Comparison of ENCODE assay signal across 16 cellular contexts in genomic region chr15:48052871-48053383, GRCh38.
DNase-seq lines count a peak whose midpoint lies in the region; ATAC-seq and TF ChIP-seq lines count a peak whose summit lies in the region.
"Had no signal": no experiment of that assay in that cellular context is flagged by ENCODE, and none has a peak within 500 bp of the region (broad histone marks: within the 10 kb centered on the region; RNA-seq: fewer than 3 reads in every experiment).

No MANE protein-coding gene starts in this region.

- no peaks in the 10 kb centered on the region for H4K20me1 ChIP-seq in GM23248 (ENCODE audit: insufficient read depth)

- no peaks in the 10 kb centered on the region for H3K79me2 ChIP-seq in GM23248 (ENCODE audit: insufficient read depth)

- in situ Hi-C loops in GM23248 (cut with MboI) = no loop called here

- TF ChIP-seq CTCF in upper lobe of left lung (IDR thresholded peaks at IDR 0.05) = no peak

- H3K27ac ChIP-seq in GM23248 = no peak overlapping the region
- H3K27ac ChIP-seq in upper lobe of left lung = no peak overlapping the region
- H3K27ac ChIP-seq: lower lobe of right lung, thyroid gland had no signal

- H3K9me2 ChIP-seq in GM23248 (ENCODE audit: insufficient read depth) = no peaks in the 10 kb centered on the region

- ATAC-seq in upper lobe of left lung (ENCODE audit: low FRiP score in 2 of 2) = no peak
- ATAC-seq in Right ventricle myocardium superior (ENCODE audit: poor library complexity) = no peak
- ATAC-seq: GM23338, lower lobe of right lung had no signal

- H3K9ac ChIP-seq in GM23248 = no peak overlapping the region

- no peaks in the 10 kb centered on the region for H3K4me1 ChIP-seq in GM23248 (ENCODE audit: insufficient read depth)
- H3K4me1 ChIP-seq in upper lobe of left lung = peaks cover 0 to 3% (median 0%) of the 10 kb centered on the region in 4 donors
- H3K4me1 ChIP-seq: lower lobe of right lung, thyroid gland had no signal

- DNase-seq in GM23248 (peak; percentile 2), NCI-H524 treated with DMSO at 0.1 percent for 48 hours (lab: John Stamatoyannopoulos, UW) (peak; percentile 10), amniotic epithelial cell (ENCODE audit: low read depth) (peak; percentile 51), myocyte (ENCODE audit: low read depth) (peak; percentile 68), NCI-H128 (lab: John Stamatoyannopoulos, UW; ENCODE audit: unreplicated experiment) (no peak), upper lobe of left lung (no peak), Right ventricle myocardium superior (no peak)
- DNase-seq: activated CD4-positive, alpha-beta T cell treated with anti-CD3 and anti-CD28 coated beads, Interleukin-2, amount 50 U/mL, for 4 hours; activated gamma-delta T cell; lower lobe of right lung; NCI-H1436 treated with DMSO at 0.1 percent for 48 hours; SHP77; stimulated activated naive CD4-positive, alpha-beta T cell; T-helper 1 cell; thyroid gland had no signal

- intact Hi-C loops in Right ventricle myocardium superior (cut with DNase I) = no loop called here

- H3K4me3 ChIP-seq in GM23248 (no peak overlapping the region), upper lobe of left lung (no peak overlapping the region)
- H3K4me3 ChIP-seq: GM23338, lower lobe of right lung, thyroid gland had no signal

- H3K27me3 ChIP-seq in GM23248 (replicated peaks; ENCODE audit: insufficient read depth) (no peaks in the 10 kb centered on the region), upper lobe of left lung (no peaks in the 10 kb centered on the region)
- H3K27me3 ChIP-seq: thyroid gland had no signal

- no peak overlapping the region for H2AFZ ChIP-seq in GM23248
- H2AFZ ChIP-seq: GM23338 had no signal

- H3F3A ChIP-seq in GM23248 (ENCODE audit: insufficient read depth) = no peaks in the 10 kb centered on the region

- no peaks in the 10 kb centered on the region for H3K9me3 ChIP-seq in GM23248 (ENCODE audit: low read depth)
- H3K9me3 ChIP-seq in upper lobe of left lung = no peaks in the 10 kb centered on the region
- H3K9me3 ChIP-seq: lower lobe of right lung, thyroid gland had no signal

- 18 to 35% methylated on average over 2 of the region's 2 CpGs for WGBS in GM23248 (ENCODE audit: low coverage in 1 of 2, low lambda C conversion rate in 2 of 2, missing lambda C conversion rate in 2 of 2), 2 experiments
- WGBS in upper lobe of left lung, 2 donors = 68 to 81% methylated on average over 2 of the region's 2 CpGs

- no peak for TF ChIP-seq EP300 in upper lobe of left lung (IDR thresholded peaks at IDR 0.05)

- no peak overlapping the region for H3K4me2 ChIP-seq in GM23248 (ENCODE audit: unreplicated experiment)
- H3K4me2 ChIP-seq: GM23338 had no signal

- no peak for TF ChIP-seq POLR2A in upper lobe of left lung (IDR thresholded peaks at IDR 0.05)

- H3K36me3 ChIP-seq in GM23248 (ENCODE audit: low read depth) (no peaks in the 10 kb centered on the region), upper lobe of left lung (no peaks in the 10 kb centered on the region)
- H3K36me3 ChIP-seq: lower lobe of right lung, thyroid gland had no signal

Comparison
In these comparisons a context has a peak if more than half of its experiments do, and no peak if none do; other contexts are left out.
1. DNase-seq: peak in GM23248 (single experiment), NCI-H524 treated with DMSO at 0.1 percent for 48 hours (single experiment), amniotic epithelial cell (single experiment) and myocyte (single experiment); none in NCI-H128 (single experiment), upper lobe of left lung (0 of 2) and Right ventricle myocardium superior (single experiment).